16 cellular contexts compared by ENCODE assay signal in the genomic region with DNA sequence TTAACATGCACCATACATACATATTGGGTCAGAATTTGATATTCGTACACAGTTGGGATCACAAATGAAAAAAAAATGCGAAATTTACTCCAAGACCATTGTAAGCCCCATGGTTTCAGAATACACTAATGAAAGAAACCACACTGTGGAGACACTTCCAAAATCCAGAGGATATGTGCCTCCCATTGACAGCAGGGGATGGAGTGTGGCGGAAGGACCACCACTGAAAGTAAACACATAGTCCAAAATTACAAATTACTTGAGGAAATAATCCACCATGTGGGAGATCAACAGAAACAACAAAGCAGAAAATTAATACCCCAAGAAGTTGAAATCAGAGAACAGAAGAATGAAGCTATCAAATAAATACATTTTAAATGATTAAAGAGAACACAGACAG.
DNase-seq lines count a peak whose midpoint lies in the region; ATAC-seq and TF ChIP-seq lines count a peak whose summit lies in the region.
"Had no signal": no experiment of that assay in that cellular context is flagged by ENCODE, and none has a peak within 500 bp of the region (broad histone marks: within the 10 kb centered on the region; RNA-seq: fewer than 3 reads in every experiment).

No MANE protein-coding gene starts in this region.

- H2BK15ac ChIP-seq in IMR-90 (ENCODE audit: low read depth, low read length), result no peak overlapping the region

- H3K9ac ChIP-seq in IMR-90 (ENCODE audit: low read depth, low read length), result no peak overlapping the region
- H3K9ac ChIP-seq: BLaER1 treated with 17β-estradiol and CSF1 and Interleukin-3, amounts not matched to agents 10 nM and 100 nM had no signal

- ATAC-seq in IMR-90 (ENCODE audit: low read depth) (no peak), HG03457 (IDR thresholded peaks at IDR 0.05; ENCODE audit: unreplicated experiment) (no peak)
- ATAC-seq in stimulated activated memory B cell treated with anti-CD40 and anti-IgM and Interleukin-4, amounts not matched to agents 10 μg/mL and 1 μg/mL and 100 μg/mL, for 72 hours, result no peak
- ATAC-seq: CD8-positive, alpha-beta T cell had no signal

- H3K23ac ChIP-seq in IMR-90 (ENCODE audit: low read depth, low read length), result no peak overlapping the region

- no peak overlapping the region for H4K8ac ChIP-seq in IMR-90 (ENCODE audit: low read depth in 2 of 2, low read length in 2 of 2)

- peaks cover 14% of the 10 kb centered on the region for H3K27me3 Mint-ChIP-seq in stimulated activated memory B cell treated with anti-CD40 and anti-IgM and Interleukin-4, amounts not matched to agents 10 μg/mL and 1 μg/mL and 100 μg/mL, for 72 hours
- H3K27me3 Mint-ChIP-seq: B cell; CD4-positive, alpha-beta T cell had no signal

- dilution Hi-C loops in IMR-90 (cut with HindIII; ENCODE audit: low sequenced_read_pairs, unreplicated experiment), result no loop called here

- no peaks in the 10 kb centered on the region for H4K20me1 ChIP-seq in IMR-90 (ENCODE audit: insufficient read depth, low read length)
- H4K20me1 ChIP-seq: BLaER1 treated with 17β-estradiol and CSF1 and Interleukin-3, amounts not matched to agents 10 nM and 100 nM had no signal

- no peak overlapping the region for H2AFZ ChIP-seq in IMR-90 (replicated peaks; ENCODE audit: low read length, poor library complexity)

- no peak overlapping the region for H2BK5ac ChIP-seq in IMR-90 (ENCODE audit: low read depth, low read length, poor library complexity, severe bottlenecking)

- H3K27me3 ChIP-seq in IMR-90 (ENCODE audit: control insufficient read depth, insufficient read depth, low read length), result no peaks in the 10 kb centered on the region
- H3K27me3 ChIP-seq: BLaER1 treated with 17β-estradiol and CSF1 and Interleukin-3, amounts not matched to agents 10 nM and 100 nM had no signal

- no peak overlapping the region for H2AK9ac ChIP-seq in IMR-90 (replicated peaks; ENCODE audit: low read depth, low read length, poor library complexity)

- no peaks in the 10 kb centered on the region for H3K9me3 Mint-ChIP-seq in stimulated activated memory B cell treated with anti-CD40 and anti-IgM and Interleukin-4, amounts not matched to agents 10 μg/mL and 1 μg/mL and 100 μg/mL, for 72 hours
- H3K9me3 Mint-ChIP-seq: CD8-positive, alpha-beta T cell had no signal

- no peak overlapping the region for H2BK20ac ChIP-seq in IMR-90 (ENCODE audit: low read depth, low read length)

- no peak overlapping the region for H4K91ac ChIP-seq in IMR-90 (ENCODE audit: insufficient read depth, low read depth, low read length)

- no peak overlapping the region for H3K18ac ChIP-seq in IMR-90 (ENCODE audit: low read depth, low read length)

- no peaks in the 10 kb centered on the region for H3K4me1 ChIP-seq in IMR-90 (ENCODE audit: control insufficient read depth, insufficient read depth, low read length)
- H3K4me1 ChIP-seq: BLaER1 treated with 17β-estradiol and CSF1 and Interleukin-3, amounts not matched to agents 10 nM and 100 nM; Caco-2 had no signal

- H3K27ac Mint-ChIP-seq in stimulated activated memory B cell treated with anti-CD40 and anti-IgM and Interleukin-4, amounts not matched to agents 10 μg/mL and 1 μg/mL and 100 μg/mL, for 72 hours, result no peak overlapping the region
- H3K27ac Mint-ChIP-seq: B cell; CD4-positive, alpha-beta T cell; CD8-positive, alpha-beta T cell had no signal

- H3K4me3 Mint-ChIP-seq in stimulated activated memory B cell treated with anti-CD40 and anti-IgM and Interleukin-4, amounts not matched to agents 10 μg/mL and 1 μg/mL and 100 μg/mL, for 72 hours, result no peak overlapping the region
- H3K4me3 Mint-ChIP-seq: B cell; CD4-positive, alpha-beta T cell; CD8-positive, alpha-beta T cell had no signal

- TF ChIP-seq CTCF in IMR-90 (conservative IDR thresholded peaks at IDR 0.05; ENCODE audit: low read depth, low read length), result no peak

- no peak overlapping the region for H3K14ac ChIP-seq in IMR-90 (replicated peaks; ENCODE audit: low read depth, low read length)

- H3K4ac ChIP-seq in IMR-90 (ENCODE audit: low read depth, low read length), result no peak overlapping the region

- intact Hi-C loops in IMR-90 (cut with micrococcal nuclease), result no loop called here

- 0 out of 2 replicates have a peak overlapping the region, but pooled peaks have one; percentile 50 for H2AK5ac ChIP-seq in IMR-90 (ENCODE audit: low read depth, low read length)

- no CpG with 5 or more reads among the region's 3 CpGs for WGBS in IMR-90 (ENCODE audit: extremely low coverage in 2 of 2, insufficient read length in 1 of 2), 2 experiments

- H3K9me1 ChIP-seq in IMR-90 (ENCODE audit: insufficient read depth, low read length), result no peaks in the 10 kb centered on the region; the same call in 1 of the 2 replicates

- H3K79me1 ChIP-seq in IMR-90 (ENCODE audit: low read depth in 1 of 2, low read length in 2 of 2), result no peaks in the 10 kb centered on the region

- CTCF ChIA-PET in IMR-90 (lab: Yijun Ruan, JAX), result no interaction called here

- H2BK120ac ChIP-seq in IMR-90 (ENCODE audit: low read depth, low read length), result 0 out of 2 replicates have a peak overlapping the region, but pooled peaks have one; percentile 19

- H3K56ac ChIP-seq in IMR-90 (ENCODE audit: extremely low read depth, insufficient read depth, low read length), result no peak overlapping the region

- H3K36me3 Mint-ChIP-seq in stimulated activated memory B cell treated with anti-CD40 and anti-IgM and Interleukin-4, amounts not matched to agents 10 μg/mL and 1 μg/mL and 100 μg/mL, for 72 hours, result no peaks in the 10 kb centered on the region
- H3K36me3 Mint-ChIP-seq: CD8-positive, alpha-beta T cell had no signal

- POLR2A ChIA-PET in IMR-90 (lab: Charles Lee; ENCODE audit: unreplicated experiment), result no interaction called here

- no TSS peak for BruUV-seq in IMR-90 (replicated peaks; lab: Mats Ljungman, UMichigan)

- H3K9me3 ChIP-seq in IMR-90 (ENCODE audit: control insufficient read depth, insufficient read depth, low read length), result no peaks in the 10 kb centered on the region
- H3K9me3 ChIP-seq: BLaER1 treated with 17β-estradiol and CSF1 and Interleukin-3, amounts not matched to agents 10 nM and 100 nM; Caco-2 had no signal

- H3K4me2 ChIP-seq in IMR-90 (ENCODE audit: low read depth, low read length), result no peak overlapping the region
- H3K4me2 ChIP-seq: BLaER1 treated with 17β-estradiol and CSF1 and Interleukin-3, amounts not matched to agents 10 nM and 100 nM had no signal

- DNase-seq in IMR-90 (no peak), dedifferentiated amniotic fluid mesenchymal stem cell (ENCODE audit: extremely low spot score) (peak; percentile 9), HUDEP-2 (lab: John Stamatoyannopoulos, UW; ENCODE audit: unreplicated experiment in 76 of 76) (no peak)
- DNase-seq: 8988T; AML-193; Caco-2; Calu3; CD4-positive, alpha-beta T cell; CD8-positive, alpha-beta T cell; DMS79 treated with DMSO at 0.1 percent for 48 hours; GF-D8 had no signal

- no peak overlapping the region for H4K5ac ChIP-seq in IMR-90 (ENCODE audit: low read depth, low read length)

- TF ChIP-seq RAD21 in IMR-90 (IDR thresholded peaks at IDR 0.05; ENCODE audit: low read length), result no peak

- no peak overlapping the region for H3K4me3 ChIP-seq in IMR-90 (ENCODE audit: insufficient read depth, low read depth, low read length)
- H3K4me3 ChIP-seq: BLaER1 treated with 17β-estradiol and CSF1 and Interleukin-3, amounts not matched to agents 10 nM and 100 nM had no signal

- in situ Hi-C loops in IMR-90 (cut with MboI; ENCODE audit: low sequenced_read_pairs), result no loop called here

- no peaks in the 10 kb centered on the region for H3K4me1 Mint-ChIP-seq in stimulated activated memory B cell treated with anti-CD40 and anti-IgM and Interleukin-4, amounts not matched to agents 10 μg/mL and 1 μg/mL and 100 μg/mL, for 72 hours
- H3K4me1 Mint-ChIP-seq: B cell had no signal

- H3K27ac ChIP-seq in IMR-90 (ENCODE audit: insufficient read depth, low read length), result no peak overlapping the region
- H3K27ac ChIP-seq: BLaER1 treated with 17β-estradiol and CSF1 and Interleukin-3, amounts not matched to agents 10 nM and 100 nM; C4-2B had no signal

- no peaks in the 10 kb centered on the region for H3K36me3 ChIP-seq in IMR-90 (ENCODE audit: control insufficient read depth, insufficient read depth, low read length)
- H3K36me3 ChIP-seq: BLaER1 treated with 17β-estradiol and CSF1 and Interleukin-3, amounts not matched to agents 10 nM and 100 nM had no signal

- TF ChIP-seq POLR2A in IMR-90 (IDR thresholded peaks at IDR 0.05; ENCODE audit: low read depth, low read length), result no peak

TF ChIP-seq in IMR-90, 13 proteins besides CTCF, POLR2A, EP300 and RAD21 (continues in another document):
- TF ChIP-seq FOS (IDR thresholded peaks at IDR 0.05; ENCODE audit: low read depth, low read length) (no peak), MAZ (IDR thresholded peaks at IDR 0.05; ENCODE audit: borderline replicate concordance, low read depth, low read length) (no peak), CHD1 (IDR thresholded peaks at IDR 0.05; ENCODE audit: low read depth, low read length) (no peak), BHLHE40 (IDR thresholded peaks at IDR 0.05; ENCODE audit: low read depth, low read length) (no peak), RFX5 (IDR thresholded peaks at IDR 0.05; ENCODE audit: low read depth, low read length) (no peak), NFE2L2 (IDR thresholded peaks at IDR 0.05; ENCODE audit: low read depth, low read length) (no peak), CEBPB (IDR thresholded peaks at IDR 0.05; ENCODE audit: low read depth, low read length) (no peak), SMC3 (IDR thresholded peaks at IDR 0.05; ENCODE audit: low read depth, low read length) (no peak), RCOR1 (IDR thresholded peaks at IDR 0.05; ENCODE audit: insufficient replicate concordance, low read length) (no peak), MXI1 (IDR thresholded peaks at IDR 0.05; ENCODE audit: borderline replicate concordance, low read depth, low read length) (no peak)
- TF ChIP-seq, protein P1, sequence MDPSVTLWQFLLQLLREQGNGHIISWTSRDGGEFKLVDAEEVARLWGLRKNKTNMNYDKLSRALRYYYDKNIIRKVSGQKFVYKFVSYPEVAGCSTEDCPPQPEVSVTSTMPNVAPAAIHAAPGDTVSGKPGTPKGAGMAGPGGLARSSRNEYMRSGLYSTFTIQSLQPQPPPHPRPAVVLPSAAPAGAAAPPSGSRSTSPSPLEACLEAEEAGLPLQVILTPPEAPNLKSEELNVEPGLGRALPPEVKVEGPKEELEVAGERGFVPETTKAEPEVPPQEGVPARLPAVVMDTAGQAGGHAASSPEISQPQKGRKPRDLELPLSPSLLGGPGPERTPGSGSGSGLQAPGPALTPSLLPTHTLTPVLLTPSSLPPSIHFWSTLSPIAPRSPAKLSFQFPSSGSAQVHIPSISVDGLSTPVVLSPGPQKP (IDR thresholded peaks at IDR 0.05; ENCODE audit: borderline replicate concordance, low read depth, low read length), result no peak
- TF ChIP-seq, protein P2, sequence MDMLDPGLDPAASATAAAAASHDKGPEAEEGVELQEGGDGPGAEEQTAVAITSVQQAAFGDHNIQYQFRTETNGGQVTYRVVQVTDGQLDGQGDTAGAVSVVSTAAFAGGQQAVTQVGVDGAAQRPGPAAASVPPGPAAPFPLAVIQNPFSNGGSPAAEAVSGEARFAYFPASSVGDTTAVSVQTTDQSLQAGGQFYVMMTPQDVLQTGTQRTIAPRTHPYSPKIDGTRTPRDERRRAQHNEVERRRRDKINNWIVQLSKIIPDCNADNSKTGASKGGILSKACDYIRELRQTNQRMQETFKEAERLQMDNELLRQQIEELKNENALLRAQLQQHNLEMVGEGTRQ (IDR thresholded peaks at IDR 0.05; ENCODE audit: low read depth, low read length), result no peak
